1 cellular context compared by ENCODE assay signal in the genomic region with DNA sequence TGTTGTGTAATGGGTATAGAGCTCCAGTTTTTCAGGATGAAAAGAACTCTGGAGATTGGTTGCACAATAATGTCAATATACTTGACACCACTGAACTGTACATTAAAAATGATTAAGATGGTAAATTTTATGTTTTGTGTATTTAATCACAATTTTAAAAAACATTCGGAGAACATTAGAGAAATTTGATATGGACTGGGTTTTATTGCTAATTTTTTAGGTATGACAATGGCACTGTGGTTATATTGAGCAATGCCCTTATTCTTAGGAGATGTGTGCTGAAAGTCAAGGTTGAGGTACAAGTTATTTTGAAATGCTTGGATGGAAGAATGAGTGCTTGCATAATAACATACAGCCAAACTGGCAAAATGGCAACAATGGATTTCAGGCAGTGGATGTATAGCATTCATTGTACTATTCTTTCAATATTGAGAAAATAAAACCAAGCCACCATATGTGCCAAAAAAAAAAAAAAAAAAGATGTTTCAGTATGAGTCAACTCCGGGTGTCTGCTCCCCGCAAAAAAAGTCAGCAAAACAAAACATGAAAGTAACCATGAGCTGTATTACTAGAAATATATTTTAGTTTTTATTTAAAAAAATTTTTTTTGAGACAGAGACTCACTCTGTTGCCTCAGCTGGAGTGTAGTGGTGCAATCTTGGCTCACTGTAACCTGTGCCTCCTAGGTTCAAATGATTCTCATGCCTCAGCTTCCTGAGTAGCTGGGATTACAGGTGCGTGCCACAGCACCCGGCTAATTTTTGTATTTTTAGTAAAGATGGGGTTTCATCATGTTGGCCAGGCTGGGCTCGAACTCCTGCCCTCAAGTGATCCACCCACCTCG.
TF ChIP-seq lines count a peak whose summit lies in the region.

No MANE protein-coding gene starts in this region.

TF ChIP-seq in GM23338, 12 proteins besides CTCF, POLR2A, EP300 and RAD21 (continued from another document):
- TF ChIP-seq, protein P1, sequence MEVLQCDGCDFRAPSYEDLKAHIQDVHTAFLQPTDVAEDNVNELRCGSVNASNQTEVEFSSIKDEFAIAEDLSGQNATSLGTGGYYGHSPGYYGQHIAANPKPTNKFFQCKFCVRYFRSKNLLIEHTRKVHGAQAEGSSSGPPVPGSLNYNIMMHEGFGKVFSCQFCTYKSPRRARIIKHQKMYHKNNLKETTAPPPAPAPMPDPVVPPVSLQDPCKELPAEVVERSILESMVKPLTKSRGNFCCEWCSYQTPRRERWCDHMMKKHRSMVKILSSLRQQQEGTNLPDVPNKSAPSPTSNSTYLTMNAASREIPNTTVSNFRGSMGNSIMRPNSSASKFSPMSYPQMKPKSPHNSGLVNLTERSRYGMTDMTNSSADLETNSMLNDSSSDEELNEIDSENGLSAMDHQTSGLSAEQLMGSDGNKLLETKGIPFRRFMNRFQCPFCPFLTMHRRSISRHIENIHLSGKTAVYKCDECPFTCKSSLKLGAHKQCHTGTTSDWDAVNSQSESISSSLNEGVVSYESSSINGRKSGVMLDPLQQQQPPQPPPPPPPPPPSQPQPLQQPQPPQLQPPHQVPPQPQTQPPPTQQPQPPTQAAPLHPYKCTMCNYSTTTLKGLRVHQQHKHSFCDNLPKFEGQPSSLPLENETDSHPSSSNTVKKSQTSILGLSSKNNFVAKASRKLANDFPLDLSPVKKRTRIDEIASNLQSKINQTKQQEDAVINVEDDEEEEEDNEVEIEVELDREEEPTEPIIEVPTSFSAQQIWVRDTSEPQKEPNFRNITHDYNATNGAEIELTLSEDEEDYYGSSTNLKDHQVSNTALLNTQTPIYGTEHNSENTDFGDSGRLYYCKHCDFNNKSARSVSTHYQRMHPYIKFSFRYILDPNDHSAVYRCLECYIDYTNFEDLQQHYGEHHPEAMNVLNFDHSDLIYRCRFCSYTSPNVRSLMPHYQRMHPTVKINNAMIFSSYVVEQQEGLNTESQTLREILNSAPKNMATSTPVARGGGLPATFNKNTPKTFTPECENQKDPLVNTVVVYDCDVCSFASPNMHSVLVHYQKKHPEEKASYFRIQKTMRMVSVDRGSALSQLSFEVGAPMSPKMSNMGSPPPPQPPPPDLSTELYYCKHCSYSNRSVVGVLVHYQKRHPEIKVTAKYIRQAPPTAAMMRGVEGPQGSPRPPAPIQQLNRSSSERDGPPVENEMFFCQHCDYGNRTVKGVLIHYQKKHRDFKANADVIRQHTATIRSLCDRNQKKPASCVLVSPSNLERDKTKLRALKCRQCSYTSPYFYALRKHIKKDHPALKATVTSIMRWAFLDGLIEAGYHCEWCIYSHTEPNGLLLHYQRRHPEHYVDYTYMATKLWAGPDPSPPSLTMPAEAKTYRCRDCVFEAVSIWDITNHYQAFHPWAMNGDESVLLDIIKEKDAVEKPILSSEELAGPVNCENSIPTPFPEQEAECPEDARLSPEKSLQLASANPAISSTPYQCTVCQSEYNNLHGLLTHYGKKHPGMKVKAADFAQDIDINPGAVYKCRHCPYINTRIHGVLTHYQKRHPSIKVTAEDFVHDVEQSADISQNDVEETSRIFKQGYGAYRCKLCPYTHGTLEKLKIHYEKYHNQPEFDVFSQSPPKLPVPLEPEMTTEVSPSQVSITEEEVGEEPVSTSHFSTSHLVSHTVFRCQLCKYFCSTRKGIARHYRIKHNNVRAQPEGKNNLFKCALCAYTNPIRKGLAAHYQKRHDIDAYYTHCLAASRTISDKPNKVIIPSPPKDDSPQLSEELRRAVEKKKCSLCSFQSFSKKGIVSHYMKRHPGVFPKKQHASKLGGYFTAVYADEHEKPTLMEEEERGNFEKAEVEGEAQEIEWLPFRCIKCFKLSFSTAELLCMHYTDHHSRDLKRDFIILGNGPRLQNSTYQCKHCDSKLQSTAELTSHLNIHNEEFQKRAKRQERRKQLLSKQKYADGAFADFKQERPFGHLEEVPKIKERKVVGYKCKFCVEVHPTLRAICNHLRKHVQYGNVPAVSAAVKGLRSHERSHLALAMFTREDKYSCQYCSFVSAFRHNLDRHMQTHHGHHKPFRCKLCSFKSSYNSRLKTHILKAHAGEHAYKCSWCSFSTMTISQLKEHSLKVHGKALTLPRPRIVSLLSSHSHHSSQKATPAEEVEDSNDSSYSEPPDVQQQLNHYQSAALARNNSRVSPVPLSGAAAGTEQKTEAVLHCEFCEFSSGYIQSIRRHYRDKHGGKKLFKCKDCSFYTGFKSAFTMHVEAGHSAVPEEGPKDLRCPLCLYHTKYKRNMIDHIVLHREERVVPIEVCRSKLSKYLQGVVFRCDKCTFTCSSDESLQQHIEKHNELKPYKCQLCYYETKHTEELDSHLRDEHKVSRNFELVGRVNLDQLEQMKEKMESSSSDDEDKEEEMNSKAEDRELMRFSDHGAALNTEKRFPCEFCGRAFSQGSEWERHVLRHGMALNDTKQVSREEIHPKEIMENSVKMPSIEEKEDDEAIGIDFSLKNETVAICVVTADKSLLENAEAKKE (CRISPR knock-in tag; IDR thresholded peaks at IDR 0.05) = no peak
- no peak for TF ChIP-seq POLR2AphosphoS5 (IDR thresholded peaks at IDR 0.05; ENCODE audit: low read depth)
TF ChIP-seq in GM23338: peak in this region for 0.
